ENCODE assay signal across 16 cellular contexts in the genomic region with DNA sequence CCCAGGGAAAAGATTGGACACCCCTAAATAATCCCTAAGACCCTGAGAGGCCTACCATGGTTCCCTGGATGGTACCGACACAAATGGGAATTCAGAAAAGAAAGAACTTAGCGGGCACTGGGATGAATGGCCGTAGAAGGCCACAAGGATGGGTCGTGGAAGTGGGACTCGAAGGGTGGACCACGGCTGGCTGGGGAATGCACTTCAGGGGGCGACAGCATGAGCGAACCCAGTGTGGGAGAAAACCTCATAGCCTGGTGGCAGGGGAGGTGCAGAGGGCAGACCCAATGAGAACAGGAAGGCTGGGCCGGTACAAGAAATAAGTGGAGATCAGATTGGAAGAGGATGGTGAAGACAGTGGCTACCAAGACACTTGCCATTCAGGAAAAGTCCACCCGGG. TPM values are rescaled to one million over a fixed set of nuclear protein-coding genes. Genes with fewer than 3 reads are reported as not detected.
DNase-seq lines count a peak whose midpoint lies in the region; ATAC-seq and TF ChIP-seq lines count a peak whose summit lies in the region.
"Had no signal": no experiment of that assay in that cellular context is flagged by ENCODE, and none has a peak within 500 bp of the region (broad histone marks: within the 10 kb centered on the region; RNA-seq: fewer than 3 reads in every experiment).

No MANE protein-coding gene starts in this region.

- H3K27me3 ChIP-seq in GM23248 (replicated peaks; ENCODE audit: insufficient read depth) (no peaks in the 10 kb centered on the region), body of pancreas (no peaks in the 10 kb centered on the region), lower lobe of right lung (ENCODE audit: low read depth) (no peaks in the 10 kb centered on the region), stomach smooth muscle (ENCODE audit: control insufficient read depth in 1 of 2, insufficient read depth in 2 of 2, low read length in 2 of 2) (no peaks in the 10 kb centered on the region), MM.1S (replicated peaks; ENCODE audit: insufficient read depth, low read length) (no peaks in the 10 kb centered on the region)

- peaks cover 100% of the 10 kb centered on the region for H3K79me2 ChIP-seq in GM23248 (ENCODE audit: insufficient read depth)
- no peaks in the 10 kb centered on the region for H3K79me2 ChIP-seq in MM.1S (ENCODE audit: low read length)

- in situ Hi-C loops in GM23248 (cut with MboI), result no loop called here

- H3K9me3 ChIP-seq in GM23248 (ENCODE audit: low read depth) (no peaks in the 10 kb centered on the region), body of pancreas (no peaks in the 10 kb centered on the region), lower lobe of right lung (no peaks in the 10 kb centered on the region), stomach smooth muscle (ENCODE audit: control insufficient read depth in 2 of 2, low read length in 2 of 2) (no peaks in the 10 kb centered on the region), MM.1S (replicated peaks; ENCODE audit: insufficient read depth, low read length) (no peaks in the 10 kb centered on the region)

- peaks cover 31% of the 10 kb centered on the region for H4K20me1 ChIP-seq in GM23248 (ENCODE audit: insufficient read depth)
- no peaks in the 10 kb centered on the region for H4K20me1 ChIP-seq in MM.1S (ENCODE audit: insufficient read depth, low read length)

- H3K36me3 ChIP-seq in GM23248 (ENCODE audit: low read depth) (0 out of 2 replicates have a peak, but pooled peaks cover 4% of the 10 kb centered on the region), body of pancreas (replicated peaks in 1 of 2; ENCODE audit: insufficient read depth in 1 of 2, low read depth in 2 of 2) (no peaks in the 10 kb centered on the region), lower lobe of right lung (no peaks in the 10 kb centered on the region), stomach smooth muscle (ENCODE audit: control insufficient read depth in 2 of 2, insufficient read depth in 2 of 2, low read length in 2 of 2) (no peaks in the 10 kb centered on the region), MM.1S (replicated peaks; ENCODE audit: insufficient read depth, low read length) (no peaks in the 10 kb centered on the region)

- intact Hi-C loops in body of pancreas (cut with DNase I), result no loop called here
- intact Hi-C loops in lower lobe of right lung (cut with DNase I), result no loop called here

- ATAC-seq in body of pancreas, result no peak
- ATAC-seq in lower lobe of right lung, result no peak
- ATAC-seq in GM18909 (IDR thresholded peaks at IDR 0.05; ENCODE audit: poor library complexity, unreplicated experiment), result no peak
- ATAC-seq: Panc1 had no signal

- peak overlapping the region; percentile 70 for H3K4me2 ChIP-seq in GM23248 (ENCODE audit: unreplicated experiment)
- no peak overlapping the region for H3K4me2 ChIP-seq in MM.1S (ENCODE audit: low read depth, low read length)

- H3K4me3 ChIP-seq in GM23248, result peak overlapping the region; percentile 49
- no peak overlapping the region for H3K4me3 ChIP-seq in body of pancreas
- no peak overlapping the region for H3K4me3 ChIP-seq in lower lobe of right lung
- no peak overlapping the region for H3K4me3 ChIP-seq in stomach smooth muscle (ENCODE audit: low read length in 2 of 2)
- no peak overlapping the region for H3K4me3 ChIP-seq in MM.1S (ENCODE audit: low read length)

- no peak for TF ChIP-seq CTCF in body of pancreas (IDR thresholded peaks at IDR 0.05)
- TF ChIP-seq CTCF in lower lobe of right lung (IDR thresholded peaks at IDR 0.05), result no peak
- no peak for TF ChIP-seq CTCF in MM.1S (IDR thresholded peaks at IDR 0.05; ENCODE audit: low read length)

- no peak overlapping the region for H2AFZ ChIP-seq in GM23248
- H2AFZ ChIP-seq in MM.1S (ENCODE audit: low read length), result no peak overlapping the region

- 93 to 96% methylated on average over 10 of the region's 10 CpGs for WGBS in GM23248 (ENCODE audit: low coverage in 1 of 2, low lambda C conversion rate in 2 of 2, missing lambda C conversion rate in 2 of 2), 2 experiments
- 79 to 88% methylated on average over 10 of the region's 10 CpGs for WGBS in body of pancreas, 2 donors

- no peak for TF ChIP-seq POLR2A in body of pancreas (IDR thresholded peaks at IDR 0.05)

- H3K4me1 ChIP-seq in GM23248 (ENCODE audit: insufficient read depth) (peaks cover 47% of the 10 kb centered on the region), body of pancreas (peaks cover 48% of the 10 kb centered on the region), lower lobe of right lung (peaks cover 53% of the 10 kb centered on the region), stomach smooth muscle (ENCODE audit: control insufficient read depth, insufficient read depth, low read length) (peaks cover 23% of the 10 kb centered on the region), MM.1S (ENCODE audit: low read length) (no peaks in the 10 kb centered on the region)

- H3F3A ChIP-seq in GM23248 (ENCODE audit: insufficient read depth) (peaks cover 63% of the 10 kb centered on the region), MM.1S (ENCODE audit: insufficient read depth, low read length) (no peaks in the 10 kb centered on the region)

- DNase-seq in GM23248 (no peak), body of pancreas (no peak), lower lobe of right lung (no peak), SHP77 (lab: John Stamatoyannopoulos, UW) (no peak), NCI-H1105 (lab: John Stamatoyannopoulos, UW) (no peak), MM.1S (no peak)
- DNase-seq: activated CD4-positive, alpha-beta memory T cell treated with anti-CD3 and anti-CD28 coated beads for 36 hours; activated naive CD8-positive, alpha-beta T cell treated with anti-CD3 and anti-CD28 coated beads for 36 hours; cortex of kidney; foreskin melanocyte; GF-D8; HCEC 1CT; NCI-H1105 treated with DMSO at 0.1 percent for 48 hours had no signal

- peak overlapping the region; percentile 50 for H3K9ac ChIP-seq in GM23248
- H3K9ac ChIP-seq in stomach smooth muscle (ENCODE audit: low read length in 2 of 2), result peak overlapping the region; percentile 13 to 59
- H3K9ac ChIP-seq in MM.1S (ENCODE audit: low read length), result no peak overlapping the region

- H3K9me2 ChIP-seq in GM23248 (ENCODE audit: insufficient read depth) (no peaks in the 10 kb centered on the region), MM.1S (replicated peaks; ENCODE audit: insufficient read depth, low read length) (no peaks in the 10 kb centered on the region)

- H3K27ac ChIP-seq in GM23248 (peak overlapping the region; percentile 66), body of pancreas (peak overlapping the region; percentile 75 to 90 (median 87)), lower lobe of right lung (peak overlapping the region; percentile 81), stomach smooth muscle (ENCODE audit: low read length) (peak overlapping the region; percentile 80), MM.1S (ENCODE audit: low read length) (no peak overlapping the region)

RNA-seq across cellular contexts. Expression of a gene that starts 28.7 kb away (rescaled TPM):
- 23.0 and 28.5 TPM in 2 replicates for total RNA-seq in GM23248 (2014; rRNA removed; shearing (Covaris generic))
- polyA plus RNA-seq in GM23248 (2016; fragmentation: Nextera tagmentation; extraction: Ambion mirVana), result 10.6 and 11.8 TPM in 2 replicates
- total RNA-seq in body of pancreas (10 to 100 TPM; 12.2 to 17.5 TPM), lower lobe of right lung (26.1 TPM)
